In genomic region chr9:134606951-134607733, GRCh38 we compare ENCODE assay signal across 16 cellular contexts. TPM values are rescaled to one million over a fixed set of nuclear protein-coding genes. Genes with fewer than 3 reads are reported as not detected.
DNase-seq lines count a peak whose midpoint lies in the region; ATAC-seq and TF ChIP-seq lines count a peak whose summit lies in the region.
"Had no signal": no experiment of that assay in that cellular context is flagged by ENCODE, and none has a peak within 500 bp of the region (broad histone marks: within the 10 kb centered on the region; RNA-seq: fewer than 3 reads in every experiment).

No MANE protein-coding gene starts in this region.

- no peak for TF ChIP-seq CTCF in activated CD8-positive, alpha-beta T cell treated with anti-CD3 and anti-CD28 coated beads for 36 hours (IDR thresholded peaks at IDR 0.05)

- peaks cover 1% of the 10 kb centered on the region for H3K36me3 Mint-ChIP-seq in activated CD8-positive, alpha-beta T cell treated with anti-CD3 and anti-CD28 coated beads for 36 hours (ENCODE audit: low read depth)
- H3K36me3 Mint-ChIP-seq in CD4-positive, alpha-beta memory T cell = no peaks in the 10 kb centered on the region
- no peaks in the 10 kb centered on the region for H3K36me3 Mint-ChIP-seq in stimulated activated memory B cell treated with anti-CD40 and anti-IgM and Interleukin-4, amounts not matched to agents 10 μg/mL and 1 μg/mL and 100 μg/mL, for 72 hours
- peaks cover 4 to 5% of the 10 kb centered on the region in 2 donors for H3K36me3 Mint-ChIP-seq in activated naive CD4-positive, alpha-beta T cell treated with anti-CD3 and anti-CD28 coated beads, Interleukin-2, amount 50 U/mL, for 72 hours

- no peak overlapping the region for H3K4me3 Mint-ChIP-seq in activated CD8-positive, alpha-beta T cell treated with anti-CD3 and anti-CD28 coated beads for 36 hours
- no peak overlapping the region for H3K4me3 Mint-ChIP-seq in CD4-positive, alpha-beta memory T cell
- H3K4me3 Mint-ChIP-seq in stimulated activated memory B cell treated with anti-CD40 and anti-IgM and Interleukin-4, amounts not matched to agents 10 μg/mL and 1 μg/mL and 100 μg/mL, for 72 hours = no peak overlapping the region
- H3K4me3 Mint-ChIP-seq: naive thymus-derived CD4-positive, alpha-beta T cell had no signal

- H3K4me3 ChIP-seq in CD4-positive, alpha-beta memory T cell (ENCODE audit: low read length in 2 of 2) = no peak overlapping the region
- H3K4me3 ChIP-seq: cardiac muscle cell, transverse colon had no signal

- POLR2A ChIA-PET in activated CD8-positive, alpha-beta T cell treated with anti-CD3 and anti-CD28 coated beads for 36 hours (lab: Charles Lee) = no interaction called here
- POLR2A ChIA-PET in CD4-positive, alpha-beta memory T cell (lab: Charles Lee; ENCODE audit: partially characterized antibody) = no interaction called here

- no peaks in the 10 kb centered on the region for H3K9me3 ChIP-seq in CD4-positive, alpha-beta memory T cell (ENCODE audit: control insufficient read depth in 1 of 2, low read length in 2 of 2)

- peaks cover 5% of the 10 kb centered on the region for H3K9me3 Mint-ChIP-seq in activated CD8-positive, alpha-beta T cell treated with anti-CD3 and anti-CD28 coated beads for 36 hours
- H3K9me3 Mint-ChIP-seq in CD4-positive, alpha-beta memory T cell = peaks cover 0 to 11% (median 4%) of the 10 kb centered on the region in 8 donors
- H3K9me3 Mint-ChIP-seq in stimulated activated memory B cell treated with anti-CD40 and anti-IgM and Interleukin-4, amounts not matched to agents 10 μg/mL and 1 μg/mL and 100 μg/mL, for 72 hours = peaks cover 7% of the 10 kb centered on the region
- peaks cover 4% of the 10 kb centered on the region in 2 donors for H3K9me3 Mint-ChIP-seq in activated naive CD4-positive, alpha-beta T cell treated with anti-CD3 and anti-CD28 coated beads, Interleukin-2, amount 50 U/mL, for 72 hours

- H3K4me1 ChIP-seq in CD4-positive, alpha-beta memory T cell (ENCODE audit: insufficient read depth, low read length) = no peaks in the 10 kb centered on the region

- intact Hi-C loops in activated CD8-positive, alpha-beta T cell treated with anti-CD3 and anti-CD28 coated beads for 36 hours (cut with micrococcal nuclease) = no loop called here
- intact Hi-C loops in CD4-positive, alpha-beta memory T cell (cut with micrococcal nuclease) = no loop called here

- H3K27me3 Mint-ChIP-seq in activated CD8-positive, alpha-beta T cell treated with anti-CD3 and anti-CD28 coated beads for 36 hours = peaks cover 11% of the 10 kb centered on the region
- H3K27me3 Mint-ChIP-seq in CD4-positive, alpha-beta memory T cell = peaks cover 9 to 11% of the 10 kb centered on the region in 2 donors
- peaks cover 17% of the 10 kb centered on the region for H3K27me3 Mint-ChIP-seq in stimulated activated memory B cell treated with anti-CD40 and anti-IgM and Interleukin-4, amounts not matched to agents 10 μg/mL and 1 μg/mL and 100 μg/mL, for 72 hours

- H3K27me3 ChIP-seq in CD4-positive, alpha-beta memory T cell (ENCODE audit: insufficient read depth, low read length) = no peaks in the 10 kb centered on the region
- H3K27me3 ChIP-seq: cardiac muscle cell, transverse colon had no signal

- no peak overlapping the region for H3K27ac ChIP-seq in CD4-positive, alpha-beta memory T cell (ENCODE audit: low read depth, low read length)
- H3K27ac ChIP-seq: cardiac muscle cell, transverse colon had no signal

- CTCF ChIA-PET in activated CD8-positive, alpha-beta T cell treated with anti-CD3 and anti-CD28 coated beads for 36 hours (lab: Charles Lee) = no interaction called here
- CTCF ChIA-PET in CD4-positive, alpha-beta memory T cell (lab: Charles Lee; ENCODE audit: partially characterized antibody) = no interaction called here

- no peaks in the 10 kb centered on the region for H3K36me3 ChIP-seq in CD4-positive, alpha-beta memory T cell (ENCODE audit: insufficient read depth, low read length)
- H3K36me3 ChIP-seq: cardiac muscle cell, transverse colon had no signal

- DNase-seq in NCI-H748 (lab: John Stamatoyannopoulos, UW; ENCODE audit: unreplicated experiment) (peak; percentile 20), NCI-H748 treated with DMSO at 0.1 percent for 48 hours (lab: John Stamatoyannopoulos, UW) (no peak), HT1080 (ENCODE audit: low read depth) (peak; percentile 50), lung microvascular endothelial cell (ENCODE audit: low read depth in 2 of 2) (peak; percentile 29 to 43)
- DNase-seq in activated CD8-positive, alpha-beta T cell treated with anti-CD3 and anti-CD28 coated beads for 36 hours = peak; percentile 22
- no peak for DNase-seq in CD4-positive, alpha-beta memory T cell
- no peak for DNase-seq in activated naive CD4-positive, alpha-beta T cell treated with anti-CD3 and anti-CD28 coated beads, Interleukin-2, amount 50 U/mL, for 72 hours (ENCODE audit: low spot score in 2 of 2)
- DNase-seq: 8988T, activated gamma-delta T cell treated with Interleukin-2 at 50 U/mL for 16 hours, NCI-H2227 treated with DMSO at 0.1 percent for 48 hours, SHP77, small intestine, transverse colon had no signal

- no peak overlapping the region for H3K27ac Mint-ChIP-seq in activated CD8-positive, alpha-beta T cell treated with anti-CD3 and anti-CD28 coated beads for 36 hours
- peak overlapping the region in 1 of 7 donors; percentile 53 for H3K27ac Mint-ChIP-seq in CD4-positive, alpha-beta memory T cell
- H3K27ac Mint-ChIP-seq in stimulated activated memory B cell treated with anti-CD40 and anti-IgM and Interleukin-4, amounts not matched to agents 10 μg/mL and 1 μg/mL and 100 μg/mL, for 72 hours = no peak overlapping the region
- H3K27ac Mint-ChIP-seq in activated naive CD4-positive, alpha-beta T cell treated with anti-CD3 and anti-CD28 coated beads, Interleukin-2, amount 50 U/mL, for 72 hours = no peak overlapping the region
- H3K27ac Mint-ChIP-seq: naive thymus-derived CD4-positive, alpha-beta T cell had no signal

- ATAC-seq in activated CD8-positive, alpha-beta T cell treated with anti-CD3 and anti-CD28 coated beads for 36 hours = no peak
- ATAC-seq in stimulated activated memory B cell treated with anti-CD40 and anti-IgM and Interleukin-4, amounts not matched to agents 10 μg/mL and 1 μg/mL and 100 μg/mL, for 72 hours = no peak
- ATAC-seq in activated naive CD4-positive, alpha-beta T cell treated with anti-CD3 and anti-CD28 coated beads, Interleukin-2, amount 50 U/mL, for 72 hours = no peak
- ATAC-seq: naive thymus-derived CD4-positive, alpha-beta T cell had no signal

- no peaks in the 10 kb centered on the region for H3K4me1 Mint-ChIP-seq in activated CD8-positive, alpha-beta T cell treated with anti-CD3 and anti-CD28 coated beads for 36 hours (ENCODE audit: low read depth)
- H3K4me1 Mint-ChIP-seq in CD4-positive, alpha-beta memory T cell = no peaks in the 10 kb centered on the region
- no peaks in the 10 kb centered on the region for H3K4me1 Mint-ChIP-seq in stimulated activated memory B cell treated with anti-CD40 and anti-IgM and Interleukin-4, amounts not matched to agents 10 μg/mL and 1 μg/mL and 100 μg/mL, for 72 hours
- H3K4me1 Mint-ChIP-seq: naive thymus-derived CD4-positive, alpha-beta T cell had no signal

RNA-seq across cellular contexts. Expression of gene COL5A1, which starts 34.5 kb away (rescaled TPM):
- 5.4 and 6.5 TPM in 2 replicates for total RNA-seq in HT1080 (2014; rRNA removed; shearing (Covaris generic))
- 6.7 and 9.0 TPM in 2 replicates for polyA plus RNA-seq in HT1080 (2015; cell fraction: cytosol; rRNA removed)
- 70.0 and 77.9 TPM in 2 replicates for polyA plus RNA-seq in HT1080 (2015; cell fraction: nucleus; rRNA removed)
- under 1 TPM; 0.29 to 0.34 TPM for total RNA-seq in activated CD8-positive, alpha-beta T cell treated with anti-CD3 and anti-CD28 coated beads for 36 hours
- 2.8 and 8.3 TPM in 2 replicates for total RNA-seq in lung microvascular endothelial cell
- 1 to 10 TPM; 1.5 to 1.6 TPM for total RNA-seq in CD4-positive, alpha-beta memory T cell
- under 1 TPM in 1 of 2 donors, not detected in 1; 0.36 TPM for polyA plus RNA-seq in CD4-positive, alpha-beta memory T cell
- under 1 TPM; 0.04 to 0.18 TPM for total RNA-seq in activated naive CD4-positive, alpha-beta T cell treated with anti-CD3 and anti-CD28 coated beads, Interleukin-2, amount 50 U/mL, for 72 hours
- polyA plus RNA-seq: naive thymus-derived CD4-positive, alpha-beta T cell had no signal

Comparison
In these comparisons a context has a peak if more than half of its experiments do, and no peak if none do; other contexts are left out.
1. DNase-seq: peak in NCI-H748 (single experiment), HT1080 (single experiment), activated CD8-positive, alpha-beta T cell treated with anti-CD3 and anti-CD28 coated beads for 36 hours (single experiment) and lung microvascular endothelial cell (2 of 2); none in NCI-H748 treated with DMSO at 0.1 percent for 48 hours (single experiment), CD4-positive, alpha-beta memory T cell (0 of 5) and activated naive CD4-positive, alpha-beta T cell treated with anti-CD3 and anti-CD28 coated beads, Interleukin-2, amount 50 U/mL, for 72 hours (0 of 2).